8 cellular contexts compared by ENCODE assay signal in the genomic region with DNA sequence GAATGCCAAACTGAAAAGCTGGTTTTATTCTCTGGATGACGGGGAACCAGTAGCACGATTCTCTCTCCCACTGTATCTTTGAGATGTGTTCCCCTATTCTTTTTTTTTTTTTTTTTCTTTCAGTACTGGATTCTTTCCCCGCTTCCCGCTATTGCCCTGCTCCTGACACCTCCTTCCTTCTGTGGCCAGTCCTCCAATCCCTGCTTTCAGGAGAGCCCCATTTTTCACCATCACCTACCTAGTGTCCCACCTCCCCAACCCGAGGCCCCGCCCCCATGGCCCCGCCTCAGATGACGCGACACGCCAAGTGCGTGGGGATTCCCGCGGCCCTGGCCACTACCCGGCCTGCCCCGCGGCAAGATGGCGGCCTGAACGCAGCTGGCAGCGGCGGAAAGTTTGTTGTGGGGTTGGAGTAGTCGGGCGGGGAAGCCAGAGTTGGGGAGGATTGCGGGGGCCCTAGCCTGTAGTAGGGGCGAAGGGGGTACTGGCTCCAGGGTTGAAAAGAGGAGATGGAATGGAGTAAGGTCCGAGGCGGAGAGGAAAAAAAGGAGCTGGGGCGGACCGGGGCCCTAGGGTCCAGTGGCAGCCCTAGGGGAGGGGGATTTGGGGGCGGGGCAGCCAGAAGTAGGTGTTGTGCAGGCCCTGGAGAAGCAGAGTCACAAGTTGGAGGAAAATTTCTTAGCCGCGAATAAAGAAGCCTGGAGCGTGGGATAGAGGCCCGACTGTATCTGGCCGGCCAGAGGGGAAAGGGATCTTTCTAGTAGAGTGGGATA. TPM values are rescaled to one million over a fixed set of nuclear protein-coding genes. Genes with fewer than 3 reads are reported as not detected.
DNase-seq lines count a peak whose midpoint lies in the region; ATAC-seq, FAIRE-seq and TF ChIP-seq lines count a peak whose summit lies in the region.

A gene with protein sequence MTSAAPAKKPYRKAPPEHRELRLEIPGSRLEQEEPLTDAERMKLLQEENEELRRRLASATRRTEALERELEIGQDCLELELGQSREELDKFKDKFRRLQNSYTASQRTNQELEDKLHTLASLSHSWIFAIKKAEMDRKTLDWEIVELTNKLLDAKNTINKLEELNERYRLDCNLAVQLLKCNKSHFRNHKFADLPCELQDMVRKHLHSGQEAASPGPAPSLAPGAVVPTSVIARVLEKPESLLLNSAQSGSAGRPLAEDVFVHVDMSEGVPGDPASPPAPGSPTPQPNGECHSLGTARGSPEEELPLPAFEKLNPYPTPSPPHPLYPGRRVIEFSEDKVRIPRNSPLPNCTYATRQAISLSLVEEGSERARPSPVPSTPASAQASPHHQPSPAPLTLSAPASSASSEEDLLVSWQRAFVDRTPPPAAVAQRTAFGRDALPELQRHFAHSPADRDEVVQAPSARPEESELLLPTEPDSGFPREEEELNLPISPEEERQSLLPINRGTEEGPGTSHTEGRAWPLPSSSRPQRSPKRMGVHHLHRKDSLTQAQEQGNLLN (plus strand): TSS at position 336 of the 773 bp plus-strand sequence. CDS start 21,432 bp downstream, outside the sequence.

- no peaks in the 10 kb centered on the region for H3K9me3 ChIP-seq in pancreas
- H3K9me3 ChIP-seq in thyroid gland: no peaks in the 10 kb centered on the region

- DNase-seq in GDM1 (lab: John Stamatoyannopoulos, UW): peak; percentile 71
- peak; percentile 97 for DNase-seq in HEK293T (ENCODE audit: extremely low spot score)
- peak; percentile 90 for DNase-seq in NCI-H1105 treated with DMSO at 0.1 percent for 48 hours (lab: John Stamatoyannopoulos, UW)
- peak; percentile 72 for DNase-seq in SW480 (ENCODE audit: low spot score)
- peak; percentile 95 for DNase-seq in activated naive CD8-positive, alpha-beta T cell treated with anti-CD3 and anti-CD28 coated beads, Interleukin-2, amount 50 U/mL, for 16 hours (ENCODE audit: low read depth, low spot score)
- DNase-seq in Right ventricle myocardium superior: peak; percentile 96
- peak; percentile 92 to 98 (median 95) for DNase-seq in pancreas
- DNase-seq in thyroid gland: peak; percentile 92 to 93

- CTCF ChIA-PET in HEK293T (lab: Yijun Ruan, JAX): interaction anchor here (0.6 to 1.5 kb wide), 2 partner anchors 9 to 12 kb away, joined by 4 to 8 read pairs; no protein-coding TSS in a partner anchor

- TF ChIP-seq CTCF in pancreas (IDR thresholded peaks at IDR 0.05): no peak
- no peak for TF ChIP-seq CTCF in thyroid gland (IDR thresholded peaks at IDR 0.05)

- 0 to 1% methylated on average over 34 of the region's 34 CpGs for WGBS in pancreas, 2 donors
- WGBS in thyroid gland, 2 donors: 1 to 2% methylated on average over 34 of the region's 34 CpGs

- H3K36me3 ChIP-seq in pancreas (no peaks in the 10 kb centered on the region), thyroid gland (no peaks in the 10 kb centered on the region)

- FAIRE-seq in pancreas (lab: Jason Lieb, UNC): no peak

- peak; percentile 100 for ATAC-seq in Right ventricle myocardium superior (ENCODE audit: poor library complexity)
- peak; percentile 100 for ATAC-seq in pancreas

- H3K4me1 ChIP-seq in pancreas (peaks cover 6 to 17% (median 13%) of the 10 kb centered on the region in 3 donors), thyroid gland (peaks cover 9 to 14% of the 10 kb centered on the region in 2 donors)

- TF ChIP-seq POLR2A in thyroid gland (IDR thresholded peaks at IDR 0.05): peak in 1 of 2 donors; percentile 77

- H3K27ac ChIP-seq in pancreas: peak within 1 kb of the TSS; percentile 29 to 73 (median 60)
- peak within 1 kb of the TSS in 2 of 3 donors; percentile 27 to 80 for H3K27ac ChIP-seq in thyroid gland

- POLR2A ChIA-PET in HEK293T (lab: Yijun Ruan, JAX): interaction anchor here (0.6 to 1.8 kb wide), 17 partner anchors 8 to 439 kb away, joined by 3 to 18 read pairs (median 4); a partner anchor contains a TSS

- intact Hi-C loops in Right ventricle myocardium superior (cut with DNase I) (no loop called here), pancreas (cut with DNase I) (no loop called here), thyroid gland (cut with DNase I) (no loop called here)

- H3K27me3 ChIP-seq in pancreas: no peaks in the 10 kb centered on the region
- no peaks in the 10 kb centered on the region for H3K27me3 ChIP-seq in thyroid gland

- H3K4me3 ChIP-seq in pancreas (peak within 1 kb of the TSS; percentile 49 to 71 (median 59)), thyroid gland (replicated peaks in 1 of 3) (peak within 1 kb of the TSS; percentile 21 to 47 (median 22))

TF ChIP-seq in HEK293T, 16 proteins besides CTCF, POLR2A, EP300 and RAD21:
- TF ChIP-seq ZNF384 (IDR thresholded peaks at IDR 0.05) (peak; percentile 65; the same call in 1 of the 2 replicates), NFRKB (IDR thresholded peaks at IDR 0.05) (peak; percentile 62; the same call in 1 of the 2 replicates), CTBP1 (IDR thresholded peaks at IDR 0.05; ENCODE audit: borderline replicate concordance) (no peak), LEF1 (IDR thresholded peaks at IDR 0.05; ENCODE audit: borderline replicate concordance) (no peak), SP1 (IDR thresholded peaks at IDR 0.05) (no peak), HDGF (IDR thresholded peaks at IDR 0.05; ENCODE audit: borderline replicate concordance) (no peak), ARNT (IDR thresholded peaks at IDR 0.05) (no peak), L3MBTL2 (conservative IDR thresholded peaks at IDR 0.05) (0 out of 2 replicates have a peak, but pooled peaks have one; percentile 31), FOXA1 (IDR thresholded peaks at IDR 0.05) (no peak), BHLHE40 (IDR thresholded peaks at IDR 0.05; ENCODE audit: borderline replicate concordance) (no peak), FOXM1 (IDR thresholded peaks at IDR 0.05; ENCODE audit: borderline replicate concordance) (no peak), ELF4 (IDR thresholded peaks at IDR 0.05) (0 out of 2 replicates have a peak, but pooled peaks have one; percentile 23), TARDBP (IDR thresholded peaks at IDR 0.05) (no peak), SUZ12 (IDR thresholded peaks at IDR 0.05) (no peak), FOXK2 (IDR thresholded peaks at IDR 0.05) (no peak)
- TF ChIP-seq, protein P1, sequence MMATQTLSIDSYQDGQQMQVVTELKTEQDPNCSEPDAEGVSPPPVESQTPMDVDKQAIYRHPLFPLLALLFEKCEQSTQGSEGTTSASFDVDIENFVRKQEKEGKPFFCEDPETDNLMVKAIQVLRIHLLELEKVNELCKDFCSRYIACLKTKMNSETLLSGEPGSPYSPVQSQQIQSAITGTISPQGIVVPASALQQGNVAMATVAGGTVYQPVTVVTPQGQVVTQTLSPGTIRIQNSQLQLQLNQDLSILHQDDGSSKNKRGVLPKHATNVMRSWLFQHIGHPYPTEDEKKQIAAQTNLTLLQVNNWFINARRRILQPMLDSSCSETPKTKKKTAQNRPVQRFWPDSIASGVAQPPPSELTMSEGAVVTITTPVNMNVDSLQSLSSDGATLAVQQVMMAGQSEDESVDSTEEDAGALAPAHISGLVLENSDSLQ (IDR thresholded peaks at IDR 0.05): peak; percentile 74

RNA-seq across cellular contexts. Expression of the gene that starts here (rescaled TPM):
- 20.5 TPM for total RNA-seq in Right ventricle myocardium superior
- total RNA-seq in pancreas: 10 to 100 TPM; 12.9 to 26.7 (median 15.4) TPM
- polyA plus RNA-seq in pancreas: 10 to 100 TPM; 43.9 to 44.5 TPM
- total RNA-seq in thyroid gland: 10 to 100 TPM; 23.2 to 42.4 (median 34.4) TPM

Comparison
In these comparisons a context has a peak if more than half of its experiments do, and no peak if none do; other contexts are left out.
1. Peak in every context shown above with its lines: DNase-seq, ATAC-seq, H3K4me3 ChIP-seq and H3K27ac ChIP-seq.